8 cellular contexts compared by ENCODE assay signal in genomic region chr17:1648582-1649115, GRCh38. TPM values are rescaled to one million over a fixed set of nuclear protein-coding genes. Genes with fewer than 3 reads are reported as not detected.
DNase-seq lines count a peak whose midpoint lies in the region; ATAC-seq, FAIRE-seq and TF ChIP-seq lines count a peak whose summit lies in the region.

No MANE protein-coding gene starts in this region.

- H3K4me3 ChIP-seq in IMR-90 (ENCODE audit: insufficient read depth, low read depth, low read length), result peak overlapping the region; percentile 41
- H3K4me3 ChIP-seq in SJSA1, result peak overlapping the region; percentile 26
- H3K4me3 ChIP-seq in pancreas, result peak overlapping the region; percentile 26 to 85 (median 60)
- H3K4me3 ChIP-seq in thymus (ENCODE audit: low read length), result peak overlapping the region; percentile 54

- no peak overlapping the region for H3K4me3 Mint-ChIP-seq in glutamatergic neuron (ENCODE audit: unreplicated experiment)

- TF ChIP-seq POLR2A in IMR-90 (IDR thresholded peaks at IDR 0.05; ENCODE audit: low read depth, low read length), result peak; percentile 11; the same call in 1 of the 2 replicates

- peak; percentile 81 for TF ChIP-seq RAD21 in IMR-90 (IDR thresholded peaks at IDR 0.05; ENCODE audit: low read length)

- H3K23ac ChIP-seq in IMR-90 (ENCODE audit: low read depth, low read length), result no peak overlapping the region

- H3K36me3 ChIP-seq in IMR-90 (ENCODE audit: control insufficient read depth, insufficient read depth, low read length) (peaks cover 31% of the 10 kb centered on the region), SJSA1 (peaks cover 46% of the 10 kb centered on the region), pancreas (peaks cover 19 to 33% (median 29%) of the 10 kb centered on the region in 3 donors), thymus (ENCODE audit: control insufficient read depth, insufficient read depth) (peaks cover 38% of the 10 kb centered on the region)

- H3K27ac ChIP-seq in IMR-90 (ENCODE audit: insufficient read depth, low read length) (peak overlapping the region; percentile 66), SJSA1 (no peak overlapping the region), pancreas (peak overlapping the region; percentile 64 to 81 (median 74)), thymus (ENCODE audit: low read depth) (peak overlapping the region; percentile 57)

- H3K4me1 Mint-ChIP-seq in glutamatergic neuron (ENCODE audit: low read depth, unreplicated experiment), result peaks cover 16% of the 10 kb centered on the region

- H4K20me1 ChIP-seq in IMR-90 (ENCODE audit: insufficient read depth, low read length), result peaks cover 27% of the 10 kb centered on the region

- POLR2A ChIA-PET in IMR-90 (lab: Charles Lee; ENCODE audit: unreplicated experiment), result interaction anchor here (0.6 to 1.1 kb wide), 3 partner anchors 35 to 383 kb away, joined by 3 to 4 read pairs (median 3); no protein-coding TSS in a partner anchor

- peaks cover 27% of the 10 kb centered on the region for H3K4me1 ChIP-seq in IMR-90 (ENCODE audit: control insufficient read depth, insufficient read depth, low read length)
- peaks cover 37% of the 10 kb centered on the region for H3K4me1 ChIP-seq in SJSA1 (replicated peaks)
- H3K4me1 ChIP-seq in pancreas, result peaks cover 25 to 30% (median 30%) of the 10 kb centered on the region in 3 donors
- H3K4me1 ChIP-seq in thymus (ENCODE audit: control insufficient read depth, insufficient read depth, low read length), result peaks cover 15% of the 10 kb centered on the region

- ATAC-seq in GM21423 (IDR thresholded peaks at IDR 0.05; ENCODE audit: unreplicated experiment), result peak; percentile 54
- ATAC-seq in IMR-90 (ENCODE audit: low read depth), result no peak; the same call in 1 of the 2 replicates
- peak; percentile 46 to 69 (median 66) for ATAC-seq in pancreas

- no peak overlapping the region for H2BK20ac ChIP-seq in IMR-90 (ENCODE audit: low read depth, low read length)

- H3K4ac ChIP-seq in IMR-90 (ENCODE audit: low read depth, low read length), result peak overlapping the region; percentile 21; the same call in 1 of the 2 replicates

- peak overlapping the region; percentile 27 for H2BK5ac ChIP-seq in IMR-90 (ENCODE audit: low read depth, low read length, poor library complexity, severe bottlenecking)

- H3K27me3 ChIP-seq in IMR-90 (ENCODE audit: control insufficient read depth, insufficient read depth, low read length) (no peaks in the 10 kb centered on the region), SJSA1 (replicated peaks) (no peaks in the 10 kb centered on the region; the same call in 1 of the 2 replicates), pancreas (no peaks in the 10 kb centered on the region), thymus (ENCODE audit: control insufficient read depth, insufficient read depth) (no peaks in the 10 kb centered on the region)

- peak overlapping the region; percentile 60 for H2AK9ac ChIP-seq in IMR-90 (replicated peaks; ENCODE audit: low read depth, low read length, poor library complexity)

- peaks cover 15% of the 10 kb centered on the region for H3K9me1 ChIP-seq in IMR-90 (ENCODE audit: insufficient read depth, low read length)

- no peak for FAIRE-seq in pancreas (lab: Jason Lieb, UNC)

- intact Hi-C loops in IMR-90 (cut with micrococcal nuclease), result loop anchor here (1.0 to 5.0 kb wide), 2 partner anchors 74 to 391 kb away; no protein-coding TSS in a partner anchor
- intact Hi-C loops in pancreas (cut with DNase I), result no loop called here

- no peak overlapping the region for H2BK15ac ChIP-seq in IMR-90 (ENCODE audit: low read depth, low read length)

- 8% methylated on average over 26 of the region's 48 CpGs; no CpG with 5 or more reads in 1 of the 2 experiments for WGBS in IMR-90 (ENCODE audit: extremely low coverage in 2 of 2, insufficient read length in 1 of 2), 2 experiments
- WGBS in pancreas, 2 donors, result 1 to 2% methylated on average over 29 to 48 of the region's 48 CpGs
- WGBS in thymus, result 3% methylated on average over 48 of the region's 48 CpGs

- no TSS peak for BruUV-seq in IMR-90 (replicated peaks; lab: Mats Ljungman, UMichigan)

- peak overlapping the region; percentile 45; the same call in 1 of the 2 replicates for H2BK120ac ChIP-seq in IMR-90 (ENCODE audit: low read depth, low read length)

- peaks cover 5% of the 10 kb centered on the region for H3K27me3 Mint-ChIP-seq in glutamatergic neuron (ENCODE audit: unreplicated experiment)

- CTCF ChIA-PET in IMR-90 (lab: Yijun Ruan, JAX), result interaction anchor here (1.2 to 2.8 kb wide), 7 partner anchors 12 to 131 kb away, joined by 3 to 25 read pairs (median 6); no protein-coding TSS in a partner anchor

- peak overlapping the region; percentile 94 for H2AFZ ChIP-seq in IMR-90 (replicated peaks; ENCODE audit: low read length, poor library complexity)

- H3K18ac ChIP-seq in IMR-90 (ENCODE audit: low read depth, low read length), result peak overlapping the region; percentile 7; the same call in 1 of the 2 replicates

- peak overlapping the region; percentile 49 to 64; a peak in 2 of 4 replicates for H4K8ac ChIP-seq in IMR-90 (ENCODE audit: low read depth in 2 of 2, low read length in 2 of 2)

- H3K56ac ChIP-seq in IMR-90 (ENCODE audit: extremely low read depth, insufficient read depth, low read length), result no peak overlapping the region

- H3K9me3 ChIP-seq in IMR-90 (ENCODE audit: control insufficient read depth, insufficient read depth, low read length), result no peaks in the 10 kb centered on the region
- no peaks in the 10 kb centered on the region for H3K9me3 ChIP-seq in SJSA1 (replicated peaks)
- no peaks in the 10 kb centered on the region for H3K9me3 ChIP-seq in pancreas
- peaks cover 1% of the 10 kb centered on the region for H3K9me3 ChIP-seq in thymus (ENCODE audit: control insufficient read depth)

- peak overlapping the region; percentile 25; the same call in 1 of the 2 replicates for H2AK5ac ChIP-seq in IMR-90 (ENCODE audit: low read depth, low read length)

- in situ Hi-C loops in IMR-90 (cut with MboI; ENCODE audit: low sequenced_read_pairs), result loop anchor here (5.0 kb wide), 1 partner anchor 71 kb away; no protein-coding TSS in a partner anchor

- H3K14ac ChIP-seq in IMR-90 (replicated peaks; ENCODE audit: low read depth, low read length), result 0 out of 2 replicates have a peak overlapping the region, but pooled peaks have one; percentile 45

- H3K9ac ChIP-seq in IMR-90 (ENCODE audit: low read depth, low read length), result peak overlapping the region; percentile 64

- DNase-seq in DMS153 (lab: John Stamatoyannopoulos, UW) (peak; percentile 49), IMR-90 (peak; percentile 94), SJSA1 (ENCODE audit: low read depth in 1 of 2, low spot score in 2 of 2) (peak; percentile 91 to 92), glutamatergic neuron (peak; percentile 96), pancreas (peak; percentile 91 to 99 (median 98))
- DNase-seq in activated naive CD4-positive, alpha-beta T cell treated with anti-CD3 and anti-CD28 coated beads, Interleukin-2, amount 50 U/mL, for 16 hours, result peak; percentile 94

- peaks cover under 1% of the 10 kb centered on the region for H3K36me3 Mint-ChIP-seq in glutamatergic neuron (ENCODE audit: unreplicated experiment)

- peaks cover 4% of the 10 kb centered on the region for H3K9me3 Mint-ChIP-seq in glutamatergic neuron (ENCODE audit: unreplicated experiment)

- no peak overlapping the region for H3K27ac Mint-ChIP-seq in glutamatergic neuron (ENCODE audit: unreplicated experiment)

- dilution Hi-C loops in IMR-90 (cut with HindIII; ENCODE audit: low sequenced_read_pairs, unreplicated experiment), result no loop called here

- peak overlapping the region; percentile 24; the same call in 1 of the 2 replicates for H4K91ac ChIP-seq in IMR-90 (ENCODE audit: insufficient read depth, low read depth, low read length)

- peak overlapping the region; percentile 50; the same call in 1 of the 2 replicates for H4K5ac ChIP-seq in IMR-90 (ENCODE audit: low read depth, low read length)

- peaks cover 5 to 6% of the 10 kb centered on the region in 2 experiments for H3K79me1 ChIP-seq in IMR-90 (ENCODE audit: low read depth in 1 of 2, low read length in 2 of 2)

- TF ChIP-seq CTCF in IMR-90 (conservative IDR thresholded peaks at IDR 0.05; ENCODE audit: low read depth, low read length) (peak; percentile 99), glutamatergic neuron (IDR thresholded peaks at IDR 0.05; ENCODE audit: partially characterized antibody, unreplicated experiment) (peak; percentile 88), pancreas (IDR thresholded peaks at IDR 0.05) (peak; percentile 79 to 92 (median 82))

- H3K4me2 ChIP-seq in IMR-90 (ENCODE audit: low read depth, low read length), result peak overlapping the region; percentile 84

RNA-seq across cellular contexts. Expression of gene RILP, which starts 1.0 kb away (rescaled TPM):
- total RNA-seq in IMR-90 (2012; rRNA removed), result 3.9 TPM in 2 replicates
- 6.0 and 7.3 TPM in 2 replicates for polyA plus RNA-seq in IMR-90 (2012; rRNA removed)
- 4.0 and 6.5 TPM in 2 replicates for polyA plus RNA-seq in IMR-90 (2012; cell fraction: cytosol; rRNA removed)
- polyA plus RNA-seq in IMR-90 (2012; cell fraction: nucleus; rRNA removed; ENCODE audit: low replicate concordance), result 9.0 and 11.3 TPM in 2 replicates
- 0.22 and 1.0 TPM in 2 replicates for total RNA-seq in SJSA1 (2014; rRNA removed; shearing (Covaris generic))
- 4.2 TPM for total RNA-seq in glutamatergic neuron (ENCODE audit: unreplicated experiment)
- total RNA-seq in pancreas, result 1 to 10 TPM; 6.6 to 9.0 (median 7.8) TPM
- 10 to 100 TPM; 13.7 to 14.4 TPM for polyA plus RNA-seq in pancreas
- polyA plus RNA-seq in thymus, result 11.7 TPM

RNA-seq across cellular contexts. Expression of gene SCARF1, which starts 3.1 kb away (rescaled TPM):
- total RNA-seq in IMR-90 (2012; rRNA removed) (0.18 and 0.28 TPM in 2 replicates), glutamatergic neuron (ENCODE audit: unreplicated experiment) (4.0 TPM), pancreas (1 to 10 TPM; 2.0 to 5.0 (median 3.1) TPM)
- polyA plus RNA-seq in IMR-90 (2012; rRNA removed) (0.34 and 0.43 TPM in 2 replicates), pancreas (1 to 10 TPM; 8.1 to 8.6 TPM), thymus (5.8 TPM)
- polyA plus RNA-seq in IMR-90 (2012; cell fraction: cytosol; rRNA removed), result 0.13 and 0.40 TPM in 2 replicates
- polyA plus RNA-seq in IMR-90 (2012; cell fraction: nucleus; rRNA removed; ENCODE audit: low replicate concordance), result 2.4 and 4.2 TPM in 2 replicates
- 0.16 TPM in 2 replicates for total RNA-seq in SJSA1 (2014; rRNA removed; shearing (Covaris generic))

RNA-seq across cellular contexts. Expression of gene SLC43A2, which starts 20.0 kb away (rescaled TPM):
- total RNA-seq in IMR-90 (2012; rRNA removed) (3.3 and 3.8 TPM in 2 replicates), glutamatergic neuron (ENCODE audit: unreplicated experiment) (31.3 TPM), pancreas (10 to 100 TPM in 3 of 6 donors, 1 to 10 TPM in 3; 2.6 to 14.5 (median 7.3) TPM)
- polyA plus RNA-seq in IMR-90 (2012; rRNA removed) (9.0 and 10.3 TPM in 2 replicates), pancreas (10 to 100 TPM in 1 of 2 donors, 1 to 10 TPM in 1; 9.7 to 10.1 TPM), thymus (13.9 TPM)
- polyA plus RNA-seq in IMR-90 (2012; cell fraction: cytosol; rRNA removed), result 6.7 and 12.6 TPM in 2 replicates
- 6.9 and 14.7 TPM in 2 replicates for polyA plus RNA-seq in IMR-90 (2012; cell fraction: nucleus; rRNA removed; ENCODE audit: low replicate concordance)
- 2.0 and 3.4 TPM in 2 replicates for total RNA-seq in SJSA1 (2014; rRNA removed; shearing (Covaris generic))

RNA-seq across cellular contexts. Expression of gene PRPF8, which starts 36.0 kb away (rescaled TPM):
- total RNA-seq in IMR-90 (2012; rRNA removed), result 113 and 141 TPM in 2 replicates
- polyA plus RNA-seq in IMR-90 (2012; rRNA removed), result 160 and 167 TPM in 2 replicates
- 63.5 and 106 TPM in 2 replicates for polyA plus RNA-seq in IMR-90 (2012; cell fraction: cytosol; rRNA removed)
- polyA plus RNA-seq in IMR-90 (2012; cell fraction: nucleus; rRNA removed; ENCODE audit: low replicate concordance), result 249 and 303 TPM in 2 replicates
- total RNA-seq in SJSA1 (2014; rRNA removed; shearing (Covaris generic)), result 47.1 and 73.3 TPM in 2 replicates
- 297 TPM for total RNA-seq in glutamatergic neuron (ENCODE audit: unreplicated experiment)
- total RNA-seq in pancreas, result 100 to 1,000 TPM in 3 of 6 donors, 10 to 100 TPM in 3; 88.8 to 129 (median 100.0) TPM
- polyA plus RNA-seq in pancreas, result 10 to 100 TPM; 78.9 to 93.1 TPM
- polyA plus RNA-seq in thymus, result 86.2 TPM
